10 cellular contexts compared by ENCODE assay signal in genomic region chr12:176321-177181, GRCh38. TPM values are rescaled to one million over a fixed set of nuclear protein-coding genes. Genes with fewer than 3 reads are reported as not detected.
DNase-seq lines count a peak whose midpoint lies in the region; ATAC-seq, FAIRE-seq and TF ChIP-seq lines count a peak whose summit lies in the region.
"Had no signal": no experiment of that assay in that cellular context is flagged by ENCODE, and none has a peak within 500 bp of the region (broad histone marks: within the 10 kb centered on the region; RNA-seq: fewer than 3 reads in every experiment).

No MANE protein-coding gene starts in this region.

- CTCF ChIA-PET in CD4-positive, alpha-beta T cell (lab: Charles Lee): no interaction called here
- CTCF ChIA-PET in activated naive CD4-positive, alpha-beta T cell treated with anti-CD3 and anti-CD28 coated beads, Interleukin-2, amount 10 ng/mL, durations not matched to agents 7 days and 5 days (lab: Charles Lee): interaction anchor here (1.2 kb wide), 1 partner anchor 10 kb away, joined by 3 read pairs; no protein-coding TSS in a partner anchor

- intact Hi-C loops in Right ventricle myocardium superior (cut with DNase I): no loop called here
- intact Hi-C loops in CD4-positive, alpha-beta T cell (cut with DNase I, micrococcal nuclease): no loop called here

- whole genome bisulfite sequencing in small intestine, 3 donors: 23 to 50% (median 41%) methylated on average over 14 to 16 of the region's 16 CpGs

- POLR2A ChIA-PET in CD4-positive, alpha-beta T cell (lab: Charles Lee): no interaction called here

- FAIRE-seq in small intestine (lab: Jason Lieb, UNC): no peak

- H3K4me1 ChIP-seq in small intestine (ENCODE audit: control insufficient read depth in 2 of 2, insufficient read depth in 1 of 2, low read depth in 1 of 2, low read length in 1 of 2): peaks cover 0 to 16% of the 10 kb centered on the region in 2 donors

- H3K36me3 ChIP-seq in small intestine (ENCODE audit: control insufficient read depth in 2 of 2, insufficient read depth in 2 of 2, low read length in 2 of 2): no peaks in the 10 kb centered on the region
- H3K36me3 ChIP-seq: left lung had no signal

- H3K27me3 Mint-ChIP-seq in CD4-positive, alpha-beta T cell: peaks cover 17% of the 10 kb centered on the region
- peaks cover 21% of the 10 kb centered on the region for H3K27me3 Mint-ChIP-seq in activated naive CD4-positive, alpha-beta T cell treated with anti-CD3 and anti-CD28 coated beads, Interleukin-2, amount 10 ng/mL, durations not matched to agents 7 days and 5 days

- H3K4me1 Mint-ChIP-seq in CD4-positive, alpha-beta T cell (ENCODE audit: low read depth): no peaks in the 10 kb centered on the region
- H3K4me1 Mint-ChIP-seq in activated naive CD4-positive, alpha-beta T cell treated with anti-CD3 and anti-CD28 coated beads, Interleukin-2, amount 10 ng/mL, durations not matched to agents 7 days and 5 days: peaks cover 9% of the 10 kb centered on the region

- H3K4me3 Mint-ChIP-seq in CD4-positive, alpha-beta T cell: no peak overlapping the region
- H3K4me3 Mint-ChIP-seq in activated naive CD4-positive, alpha-beta T cell treated with anti-CD3 and anti-CD28 coated beads, Interleukin-2, amount 10 ng/mL, durations not matched to agents 7 days and 5 days: no peak overlapping the region
- H3K4me3 Mint-ChIP-seq: activated naive CD4-positive, alpha-beta T cell treated with anti-CD3 and anti-CD28 coated beads for 36 hours had no signal

- DNase-seq in HPDE6-E6E7 (ENCODE audit: extremely low spot score) (peak; percentile 58), Right ventricle myocardium superior (no peak), small intestine (peak; percentile 97), T-helper 1 cell (no peak)
- no peak for DNase-seq in CD4-positive, alpha-beta T cell
- DNase-seq in activated naive CD4-positive, alpha-beta T cell treated with anti-CD3 and anti-CD28 coated beads, Interleukin-2, amount 10 ng/mL, durations not matched to agents 7 days and 5 days: no peak
- DNase-seq: activated naive CD4-positive, alpha-beta T cell treated with anti-CD3 and anti-CD28 coated beads for 36 hours had no signal

- H3K27ac Mint-ChIP-seq in CD4-positive, alpha-beta T cell: no peak overlapping the region
- no peak overlapping the region for H3K27ac Mint-ChIP-seq in activated naive CD4-positive, alpha-beta T cell treated with anti-CD3 and anti-CD28 coated beads, Interleukin-2, amount 10 ng/mL, durations not matched to agents 7 days and 5 days
- H3K27ac Mint-ChIP-seq: activated naive CD4-positive, alpha-beta T cell treated with anti-CD3 and anti-CD28 coated beads for 36 hours had no signal

- H3K27me3 ChIP-seq in small intestine (ENCODE audit: control insufficient read depth in 2 of 2, insufficient read depth in 2 of 2, low read length in 2 of 2): no peaks in the 10 kb centered on the region
- no peaks in the 10 kb centered on the region for H3K27me3 ChIP-seq in CD4-positive, alpha-beta T cell (ENCODE audit: control insufficient read depth, insufficient read depth, low read length)

- no peak overlapping the region for H3K4me3 ChIP-seq in small intestine (ENCODE audit: low read depth in 1 of 2, low read length in 2 of 2)
- H3K4me3 ChIP-seq: left lung had no signal

- peak overlapping the region; percentile 51 to 83 for H3K27ac ChIP-seq in small intestine (ENCODE audit: low read depth in 1 of 2, low read length in 1 of 2)
- H3K27ac ChIP-seq in CD4-positive, alpha-beta T cell (ENCODE audit: low read depth, low read length): no peak overlapping the region
- H3K27ac ChIP-seq: left lung had no signal

- H3K9me3 Mint-ChIP-seq in CD4-positive, alpha-beta T cell: no peaks in the 10 kb centered on the region
- H3K9me3 Mint-ChIP-seq in activated naive CD4-positive, alpha-beta T cell treated with anti-CD3 and anti-CD28 coated beads, Interleukin-2, amount 10 ng/mL, durations not matched to agents 7 days and 5 days: no peaks in the 10 kb centered on the region
- H3K9me3 Mint-ChIP-seq: activated naive CD4-positive, alpha-beta T cell treated with anti-CD3 and anti-CD28 coated beads for 36 hours had no signal

- peak; percentile 82 for ATAC-seq in SK-N-SH treated with all-trans-retinoic acid at 6 μM for 48 hours
- peak; percentile 44 for ATAC-seq in Right ventricle myocardium superior (ENCODE audit: poor library complexity)
- ATAC-seq in CD4-positive, alpha-beta T cell (ENCODE audit: poor library complexity): no peak
- no peak for ATAC-seq in GM21447 (IDR thresholded peaks at IDR 0.05; ENCODE audit: unreplicated experiment)
- ATAC-seq: left lung had no signal

- H3K9me3 ChIP-seq in small intestine (ENCODE audit: control insufficient read depth, low read depth): no peaks in the 10 kb centered on the region
- no peaks in the 10 kb centered on the region for H3K9me3 ChIP-seq in CD4-positive, alpha-beta T cell (ENCODE audit: control insufficient read depth, low read length)
- H3K9me3 ChIP-seq: left lung had no signal

- no peak for TF ChIP-seq CTCF in CD4-positive, alpha-beta T cell (IDR thresholded peaks at IDR 0.05)

- H3K36me3 Mint-ChIP-seq in CD4-positive, alpha-beta T cell (ENCODE audit: low read depth): no peaks in the 10 kb centered on the region
- no peaks in the 10 kb centered on the region for H3K36me3 Mint-ChIP-seq in activated naive CD4-positive, alpha-beta T cell treated with anti-CD3 and anti-CD28 coated beads, Interleukin-2, amount 10 ng/mL, durations not matched to agents 7 days and 5 days

TF ChIP-seq in SK-N-SH treated with all-trans-retinoic acid at 6 μM for 48 hours, 23 proteins besides CTCF, POLR2A, EP300 and RAD21:
- TF ChIP-seq TCF4 (CRISPR knock-in tag; IDR thresholded peaks at IDR 0.05; ENCODE audit: borderline replicate concordance): peak; percentile 21; the same call in 1 of the 2 replicates
- TF ChIP-seq ZNF565 (CRISPR knock-in tag; conservative IDR thresholded peaks at IDR 0.05; ENCODE audit: low read depth): no peak
TF ChIP-seq in SK-N-SH treated with all-trans-retinoic acid at 6 μM for 48 hours: peak in this region for 1.

RNA-seq across cellular contexts. Expression of gene SLC6A12, which starts 37.4 kb away (rescaled TPM):
- 0.86 TPM for total RNA-seq in Right ventricle myocardium superior
- polyA plus RNA-seq in small intestine: 1 to 10 TPM in 2 of 3 donors, under 1 TPM in 1; 0.48 to 9.4 (median 3.0) TPM
- total RNA-seq in CD4-positive, alpha-beta T cell: not detected

Comparison
In these comparisons a context has a peak if more than half of its experiments do, and no peak if none do; other contexts are left out.
1. DNase-seq: peak in HPDE6-E6E7 (single experiment) and small intestine (single experiment); none in Right ventricle myocardium superior (single experiment), CD4-positive, alpha-beta T cell (0 of 10), T-helper 1 cell (0 of 5) and activated naive CD4-positive, alpha-beta T cell treated with anti-CD3 and anti-CD28 coated beads, Interleukin-2, amount 10 ng/mL, durations not matched to agents 7 days and 5 days (single experiment).
2. ATAC-seq: peak in SK-N-SH treated with all-trans-retinoic acid at 6 μM for 48 hours (single experiment) and Right ventricle myocardium superior (single experiment); none in CD4-positive, alpha-beta T cell (single experiment) and GM21447 (single experiment).